Comparison of ENCODE assay signal across 16 cellular contexts in genomic region chr4:2744576-2745270, GRCh38. TPM values are rescaled to one million over a fixed set of nuclear protein-coding genes. Genes with fewer than 3 reads are reported as not detected.
A peak's percentile ranks its signal among the peaks of the same experiment; 100 is the strongest.
DNase-seq lines count a peak whose midpoint lies in the region; ATAC-seq and TF ChIP-seq lines count a peak whose summit lies in the region.
"Had no signal": no experiment of that assay in that cellular context is flagged by ENCODE, and none has a peak within 500 bp of the region (broad histone marks: within the 10 kb centered on the region; RNA-seq: fewer than 3 reads in every experiment).

No MANE protein-coding gene starts in this region.

- peak overlapping the region; percentile 36 to 87 for H3K27ac ChIP-seq in esophagus (ENCODE audit: low read depth in 2 of 2, low read length in 1 of 2)
- H3K27ac ChIP-seq in spleen = peak overlapping the region in 2 of 8 donors; percentile 69 to 83

- TF ChIP-seq POLR2A in spleen (IDR thresholded peaks at IDR 0.05) = no peak

- H3K36me3 Mint-ChIP-seq in activated CD4-positive, alpha-beta T cell treated with anti-CD3 and anti-CD28 coated beads, Interleukin-2, amount 10 ng/mL, durations not matched to agents 7 days and 5 days (ENCODE audit: low read depth) = peaks cover 46% of the 10 kb centered on the region
- peaks cover 41% of the 10 kb centered on the region for H3K36me3 Mint-ChIP-seq in WTC11

- H3K27me3 ChIP-seq in esophagus (ENCODE audit: control insufficient read depth in 1 of 2, insufficient read depth in 2 of 2, low read length in 2 of 2) (no peaks in the 10 kb centered on the region), spleen (replicated peaks in 1 of 7) (no peaks in the 10 kb centered on the region)
- H3K27me3 ChIP-seq: stomach had no signal

- no peak for ATAC-seq in WTC11
- no peak for ATAC-seq in GM18867 (IDR thresholded peaks at IDR 0.05; ENCODE audit: unreplicated experiment)
- no peak for ATAC-seq in omental fat pad (ENCODE audit: low FRiP score)

- no peak for DNase-seq in activated CD4-positive, alpha-beta T cell treated with anti-CD3 and anti-CD28 coated beads, Interleukin-2, amount 10 ng/mL, durations not matched to agents 7 days and 5 days
- DNase-seq in activated CD4-positive, alpha-beta T cell treated with anti-CD3 and anti-CD28 coated beads, Interleukin-2, amount 50 U/mL, for 4 hours = no peak
- DNase-seq in WTC11 (ENCODE audit: low spot score) = no peak
- DNase-seq in spleen = peak; percentile 74
- no peak for DNase-seq in stimulated activated CD4-positive, alpha-beta T cell treated with anti-CD3 and anti-CD28 coated beads, Interleukin-4, amount 100 ng/mL, for 4 hours
- DNase-seq in omental fat pad (ENCODE audit: low spot score) = no peak
- DNase-seq: activated CD8-positive, alpha-beta memory T cell treated with anti-CD3 and anti-CD28 coated beads, Interleukin-2, amount 50 U/mL, for 4 hours; anterior cingulate cortex; Calu3; dermis blood vessel endothelial cell; NCI-H1092 treated with DMSO at 0.1 percent for 48 hours; NCI-H2227 treated with DMSO at 0.1 percent for 48 hours; SIG-M5 had no signal

- POLR2A ChIA-PET in activated CD4-positive, alpha-beta T cell treated with anti-CD3 and anti-CD28 coated beads, Interleukin-2, amount 10 ng/mL, durations not matched to agents 7 days and 5 days (lab: Charles Lee) = interaction anchor here (0.6 kb wide), 1 partner anchor 58 kb away, joined by 3 read pairs; no protein-coding TSS in a partner anchor
- POLR2A ChIA-PET in WTC11 (lab: Charles Lee) = no interaction called here

- H3K27ac Mint-ChIP-seq in activated CD4-positive, alpha-beta T cell treated with anti-CD3 and anti-CD28 coated beads, Interleukin-2, amount 10 ng/mL, durations not matched to agents 7 days and 5 days = peak overlapping the region; percentile 1
- peak overlapping the region; percentile 68; the same call in 1 of the 2 replicates for H3K27ac Mint-ChIP-seq in WTC11

- intact Hi-C loops in spleen (cut with DNase I; ENCODE audit: low total_unique reads) = no loop called here

- H3K9me3 Mint-ChIP-seq in activated CD4-positive, alpha-beta T cell treated with anti-CD3 and anti-CD28 coated beads, Interleukin-2, amount 10 ng/mL, durations not matched to agents 7 days and 5 days = no peaks in the 10 kb centered on the region
- no peaks in the 10 kb centered on the region for H3K9me3 Mint-ChIP-seq in WTC11

- H3K4me3 Mint-ChIP-seq in activated CD4-positive, alpha-beta T cell treated with anti-CD3 and anti-CD28 coated beads, Interleukin-2, amount 10 ng/mL, durations not matched to agents 7 days and 5 days = no peak overlapping the region
- H3K4me3 Mint-ChIP-seq in WTC11 = no peak overlapping the region

- no peak overlapping the region for H3K4me3 ChIP-seq in esophagus (ENCODE audit: low read depth in 1 of 2, low read length in 2 of 2)
- no peak overlapping the region for H3K4me3 ChIP-seq in spleen
- H3K4me3 ChIP-seq: stomach had no signal

- H3K36me3 ChIP-seq in esophagus (ENCODE audit: control insufficient read depth in 2 of 2, insufficient read depth in 2 of 2, low read length in 1 of 2) (peaks cover 21 to 43% of the 10 kb centered on the region in 2 donors), spleen (peaks cover 0 to 77% (median 54%) of the 10 kb centered on the region in 6 donors)

- peaks cover 41% of the 10 kb centered on the region for H3K4me1 Mint-ChIP-seq in activated CD4-positive, alpha-beta T cell treated with anti-CD3 and anti-CD28 coated beads, Interleukin-2, amount 10 ng/mL, durations not matched to agents 7 days and 5 days
- H3K4me1 Mint-ChIP-seq in WTC11 = no peaks in the 10 kb centered on the region

- TF ChIP-seq CTCF in WTC11 (IDR thresholded peaks at IDR 0.05) = no peak
- no peak for TF ChIP-seq CTCF in spleen (IDR thresholded peaks at IDR 0.05 in 8 of 11, conservative IDR thresholded peaks at IDR 0.05 in 3 of 11)
- no peak for TF ChIP-seq CTCF in omental fat pad (IDR thresholded peaks at IDR 0.05)

- CTCF ChIA-PET in activated CD4-positive, alpha-beta T cell treated with anti-CD3 and anti-CD28 coated beads, Interleukin-2, amount 10 ng/mL, durations not matched to agents 7 days and 5 days (lab: Charles Lee) = interaction anchor here (0.6 to 3.2 kb wide), 5 partner anchors 10 to 482 kb away, joined by 3 to 8 read pairs (median 4); no protein-coding TSS in a partner anchor
- CTCF ChIA-PET in WTC11 (lab: Charles Lee) = interaction anchor here (0.6 to 1.4 kb wide), 2 partner anchors 11 to 23 kb away, joined by 3 to 5 read pairs; partner anchors contain the start of gene TNIP2

- no peaks in the 10 kb centered on the region for H3K27me3 Mint-ChIP-seq in activated CD4-positive, alpha-beta T cell treated with anti-CD3 and anti-CD28 coated beads, Interleukin-2, amount 10 ng/mL, durations not matched to agents 7 days and 5 days
- no peaks in the 10 kb centered on the region for H3K27me3 Mint-ChIP-seq in WTC11 (ENCODE audit: low read depth)

- H3K9me3 ChIP-seq in esophagus (ENCODE audit: control insufficient read depth in 2 of 2, insufficient read depth in 1 of 2, low read depth in 1 of 2, low read length in 1 of 2) = no peaks in the 10 kb centered on the region
- no peaks in the 10 kb centered on the region for H3K9me3 ChIP-seq in spleen
- H3K9me3 ChIP-seq: stomach had no signal

- 91% methylated on average over 28 of the region's 28 CpGs for WGBS in esophagus, 2 donors
- 95 to 96% (median 95%) methylated on average over 27 to 28 of the region's 28 CpGs for WGBS in spleen, 5 donors

- H3K4me1 ChIP-seq in esophagus (ENCODE audit: control insufficient read depth in 2 of 2, insufficient read depth in 2 of 2, low read length in 1 of 2) (peaks cover 13 to 28% of the 10 kb centered on the region in 2 donors), spleen (peaks cover 21 to 64% (median 32%) of the 10 kb centered on the region in 6 donors)

TF ChIP-seq in WTC11, 78 proteins besides CTCF, POLR2A, EP300 and RAD21 (continues in another document):
- TF ChIP-seq NFATC4 (CRISPR knock-in tag; IDR thresholded peaks at IDR 0.05) = no peak
- TF ChIP-seq MYBL2 (CRISPR knock-in tag; IDR thresholded peaks at IDR 0.05) = no peak
- no peak for TF ChIP-seq SP1 (CRISPR knock-in tag; conservative IDR thresholded peaks at IDR 0.05)
- no peak for TF ChIP-seq ARID4B (CRISPR knock-in tag; IDR thresholded peaks at IDR 0.05; ENCODE audit: borderline replicate concordance)
- no peak for TF ChIP-seq ZNF671 (CRISPR knock-in tag; IDR thresholded peaks at IDR 0.05)

RNA-seq across cellular contexts. Expression of gene TNIP2, which starts 11.4 kb away (rescaled TPM):
- total RNA-seq in activated CD4-positive, alpha-beta T cell treated with anti-CD3 and anti-CD28 coated beads, Interleukin-2, amount 10 ng/mL, durations not matched to agents 7 days and 5 days = 10 to 100 TPM; 35.0 to 43.6 TPM
- 39.3 to 44.4 TPM (median 41.5 TPM) in 3 replicates for total RNA-seq in WTC11 (2021)
- 10 to 100 TPM; 29.3 to 29.7 TPM for polyA plus RNA-seq in esophagus
- total RNA-seq in spleen = 10 to 100 TPM; 35.1 to 52.5 (median 50.4) TPM
- 10 to 100 TPM; 32.7 to 53.5 (median 33.2) TPM for polyA plus RNA-seq in spleen
- 100 to 1,000 TPM in 1 of 4 donors, 10 to 100 TPM in 3; 50.1 to 108 (median 75.4) TPM for total RNA-seq in omental fat pad

RNA-seq across cellular contexts. Expression of gene SH3BP2, which starts 48.2 kb away (rescaled TPM):
- total RNA-seq in activated CD4-positive, alpha-beta T cell treated with anti-CD3 and anti-CD28 coated beads, Interleukin-2, amount 10 ng/mL, durations not matched to agents 7 days and 5 days = 10 to 100 TPM; 69.3 to 78.2 TPM
- total RNA-seq in WTC11 (2021) (43.2 to 49.1 TPM (median 44.5 TPM) in 3 replicates), spleen (100 to 1,000 TPM; 150 to 295 (median 265) TPM), omental fat pad (100 to 1,000 TPM in 1 of 4 donors, 10 to 100 TPM in 3; 26.2 to 109 (median 66.0) TPM)
- polyA plus RNA-seq in esophagus (10 to 100 TPM; 14.3 to 45.1 TPM), spleen (100 to 1,000 TPM in 1 of 3 donors, 10 to 100 TPM in 2; 42.0 to 138 (median 43.5) TPM)
